Comparison of ENCODE assay signal across 3 cellular contexts in the genomic region with DNA sequence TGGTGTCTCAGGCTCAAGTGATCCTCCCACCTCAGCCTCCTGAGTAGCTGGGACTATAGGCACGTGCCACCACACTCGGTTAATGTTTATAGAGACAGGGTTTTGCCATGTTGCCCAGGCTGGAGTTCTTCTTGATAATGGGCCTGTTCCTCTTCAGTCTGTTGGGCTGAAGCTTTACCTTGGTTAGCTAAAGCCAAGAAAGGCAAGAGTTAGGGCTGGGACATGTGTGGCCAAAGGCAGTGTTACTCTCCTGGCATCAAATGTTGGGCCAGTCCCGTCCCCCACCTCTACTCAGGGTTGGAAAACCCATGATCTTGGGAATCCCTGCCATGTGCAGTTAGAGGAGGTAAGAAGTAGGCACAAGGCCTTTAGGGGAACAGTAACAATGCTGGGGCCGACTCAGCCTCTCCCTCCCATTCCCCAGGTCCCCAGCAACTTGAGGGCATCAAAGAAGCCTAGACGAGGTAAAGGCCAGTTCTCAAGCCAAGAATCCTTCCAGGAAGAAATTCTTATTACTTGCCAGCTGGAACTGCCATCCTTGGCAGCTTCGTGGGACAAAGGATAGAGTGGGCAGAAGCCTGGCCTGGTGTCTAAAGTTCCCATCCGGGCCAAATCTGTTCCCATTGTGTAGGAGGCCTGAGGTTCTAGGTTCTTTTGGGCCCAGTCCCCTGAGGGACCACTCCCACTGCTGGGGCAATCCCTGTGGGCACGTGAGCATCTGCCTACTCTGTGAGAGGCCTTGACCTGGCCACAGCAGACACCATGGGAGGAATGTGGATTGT.
TF ChIP-seq lines count a peak whose summit lies in the region.

No MANE protein-coding gene starts in this region.

TF ChIP-seq in A549, 52 proteins besides CTCF, POLR2A, EP300 and RAD21 (continues in another document):
- no peak for TF ChIP-seq FOSL2 (IDR thresholded peaks at IDR 0.05)
- peak; percentile 7; the same call in 1 of the 2 replicates for TF ChIP-seq FOSL2 (CRISPR knock-in tag; IDR thresholded peaks at IDR 0.05)
- TF ChIP-seq MAZ (IDR thresholded peaks at IDR 0.05; ENCODE audit: borderline replicate concordance, low read depth, low read length) = peak; percentile 28; the same call in 1 of the 2 replicates
- TF ChIP-seq, protein P1, sequence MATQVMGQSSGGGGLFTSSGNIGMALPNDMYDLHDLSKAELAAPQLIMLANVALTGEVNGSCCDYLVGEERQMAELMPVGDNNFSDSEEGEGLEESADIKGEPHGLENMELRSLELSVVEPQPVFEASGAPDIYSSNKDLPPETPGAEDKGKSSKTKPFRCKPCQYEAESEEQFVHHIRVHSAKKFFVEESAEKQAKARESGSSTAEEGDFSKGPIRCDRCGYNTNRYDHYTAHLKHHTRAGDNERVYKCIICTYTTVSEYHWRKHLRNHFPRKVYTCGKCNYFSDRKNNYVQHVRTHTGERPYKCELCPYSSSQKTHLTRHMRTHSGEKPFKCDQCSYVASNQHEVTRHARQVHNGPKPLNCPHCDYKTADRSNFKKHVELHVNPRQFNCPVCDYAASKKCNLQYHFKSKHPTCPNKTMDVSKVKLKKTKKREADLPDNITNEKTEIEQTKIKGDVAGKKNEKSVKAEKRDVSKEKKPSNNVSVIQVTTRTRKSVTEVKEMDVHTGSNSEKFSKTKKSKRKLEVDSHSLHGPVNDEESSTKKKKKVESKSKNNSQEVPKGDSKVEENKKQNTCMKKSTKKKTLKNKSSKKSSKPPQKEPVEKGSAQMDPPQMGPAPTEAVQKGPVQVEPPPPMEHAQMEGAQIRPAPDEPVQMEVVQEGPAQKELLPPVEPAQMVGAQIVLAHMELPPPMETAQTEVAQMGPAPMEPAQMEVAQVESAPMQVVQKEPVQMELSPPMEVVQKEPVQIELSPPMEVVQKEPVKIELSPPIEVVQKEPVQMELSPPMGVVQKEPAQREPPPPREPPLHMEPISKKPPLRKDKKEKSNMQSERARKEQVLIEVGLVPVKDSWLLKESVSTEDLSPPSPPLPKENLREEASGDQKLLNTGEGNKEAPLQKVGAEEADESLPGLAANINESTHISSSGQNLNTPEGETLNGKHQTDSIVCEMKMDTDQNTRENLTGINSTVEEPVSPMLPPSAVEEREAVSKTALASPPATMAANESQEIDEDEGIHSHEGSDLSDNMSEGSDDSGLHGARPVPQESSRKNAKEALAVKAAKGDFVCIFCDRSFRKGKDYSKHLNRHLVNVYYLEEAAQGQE (IDR thresholded peaks at IDR 0.05) = peak; percentile 60
- peak; percentile 99 for TF ChIP-seq TP53 (CRISPR knock-in tag; IDR thresholded peaks at IDR 0.05)
- peak; percentile 74 for TF ChIP-seq HEYL (CRISPR knock-in tag; IDR thresholded peaks at IDR 0.05)
- no peak for TF ChIP-seq RNF2 (IDR thresholded peaks at IDR 0.05; ENCODE audit: borderline replicate concordance, low read depth)
- peak; percentile 97 for TF ChIP-seq POLR2AphosphoS2 (conservative IDR thresholded peaks at IDR 0.05; ENCODE audit: low read length)
- no peak for TF ChIP-seq ZC3H11A (IDR thresholded peaks at IDR 0.05)
- TF ChIP-seq FOXS1 (CRISPR knock-in tag; IDR thresholded peaks at IDR 0.05) = peak; percentile 63
- TF ChIP-seq RARB (CRISPR knock-in tag; IDR thresholded peaks at IDR 0.05) = peak; percentile 99
- TF ChIP-seq CHD4 (IDR thresholded peaks at IDR 0.05; ENCODE audit: borderline replicate concordance) = no peak
- TF ChIP-seq HOXB5 (CRISPR knock-in tag; IDR thresholded peaks at IDR 0.05) = peak; percentile 85
- no peak for TF ChIP-seq HDAC2 (IDR thresholded peaks at IDR 0.05)
- TF ChIP-seq CBX8 (IDR thresholded peaks at IDR 0.05) = no peak
- TF ChIP-seq HOXA7 (CRISPR knock-in tag; IDR thresholded peaks at IDR 0.05) = peak; percentile 100
- TF ChIP-seq USF2 (IDR thresholded peaks at IDR 0.05) = peak; percentile 50
- TF ChIP-seq, protein P2, sequence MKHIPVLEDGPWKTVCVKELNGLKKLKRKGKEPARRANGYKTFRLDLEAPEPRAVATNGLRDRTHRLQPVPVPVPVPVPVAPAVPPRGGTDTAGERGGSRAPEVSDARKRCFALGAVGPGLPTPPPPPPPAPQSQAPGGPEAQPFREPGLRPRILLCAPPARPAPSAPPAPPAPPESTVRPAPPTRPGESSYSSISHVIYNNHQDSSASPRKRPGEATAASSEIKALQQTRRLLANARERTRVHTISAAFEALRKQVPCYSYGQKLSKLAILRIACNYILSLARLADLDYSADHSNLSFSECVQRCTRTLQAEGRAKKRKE (CRISPR knock-in tag; IDR thresholded peaks at IDR 0.05; ENCODE audit: low read depth) = peak; percentile 73
- no peak for TF ChIP-seq MYC (IDR thresholded peaks at IDR 0.05; ENCODE audit: borderline replicate concordance, low read length)

TF ChIP-seq in GM23338, 12 proteins besides CTCF, POLR2A, EP300 and RAD21:
- TF ChIP-seq ZNF114 (CRISPR knock-in tag; IDR thresholded peaks at IDR 0.05) = 0 out of 2 replicates have a peak, but pooled peaks have one; percentile 11
- TF ChIP-seq, protein P3, sequence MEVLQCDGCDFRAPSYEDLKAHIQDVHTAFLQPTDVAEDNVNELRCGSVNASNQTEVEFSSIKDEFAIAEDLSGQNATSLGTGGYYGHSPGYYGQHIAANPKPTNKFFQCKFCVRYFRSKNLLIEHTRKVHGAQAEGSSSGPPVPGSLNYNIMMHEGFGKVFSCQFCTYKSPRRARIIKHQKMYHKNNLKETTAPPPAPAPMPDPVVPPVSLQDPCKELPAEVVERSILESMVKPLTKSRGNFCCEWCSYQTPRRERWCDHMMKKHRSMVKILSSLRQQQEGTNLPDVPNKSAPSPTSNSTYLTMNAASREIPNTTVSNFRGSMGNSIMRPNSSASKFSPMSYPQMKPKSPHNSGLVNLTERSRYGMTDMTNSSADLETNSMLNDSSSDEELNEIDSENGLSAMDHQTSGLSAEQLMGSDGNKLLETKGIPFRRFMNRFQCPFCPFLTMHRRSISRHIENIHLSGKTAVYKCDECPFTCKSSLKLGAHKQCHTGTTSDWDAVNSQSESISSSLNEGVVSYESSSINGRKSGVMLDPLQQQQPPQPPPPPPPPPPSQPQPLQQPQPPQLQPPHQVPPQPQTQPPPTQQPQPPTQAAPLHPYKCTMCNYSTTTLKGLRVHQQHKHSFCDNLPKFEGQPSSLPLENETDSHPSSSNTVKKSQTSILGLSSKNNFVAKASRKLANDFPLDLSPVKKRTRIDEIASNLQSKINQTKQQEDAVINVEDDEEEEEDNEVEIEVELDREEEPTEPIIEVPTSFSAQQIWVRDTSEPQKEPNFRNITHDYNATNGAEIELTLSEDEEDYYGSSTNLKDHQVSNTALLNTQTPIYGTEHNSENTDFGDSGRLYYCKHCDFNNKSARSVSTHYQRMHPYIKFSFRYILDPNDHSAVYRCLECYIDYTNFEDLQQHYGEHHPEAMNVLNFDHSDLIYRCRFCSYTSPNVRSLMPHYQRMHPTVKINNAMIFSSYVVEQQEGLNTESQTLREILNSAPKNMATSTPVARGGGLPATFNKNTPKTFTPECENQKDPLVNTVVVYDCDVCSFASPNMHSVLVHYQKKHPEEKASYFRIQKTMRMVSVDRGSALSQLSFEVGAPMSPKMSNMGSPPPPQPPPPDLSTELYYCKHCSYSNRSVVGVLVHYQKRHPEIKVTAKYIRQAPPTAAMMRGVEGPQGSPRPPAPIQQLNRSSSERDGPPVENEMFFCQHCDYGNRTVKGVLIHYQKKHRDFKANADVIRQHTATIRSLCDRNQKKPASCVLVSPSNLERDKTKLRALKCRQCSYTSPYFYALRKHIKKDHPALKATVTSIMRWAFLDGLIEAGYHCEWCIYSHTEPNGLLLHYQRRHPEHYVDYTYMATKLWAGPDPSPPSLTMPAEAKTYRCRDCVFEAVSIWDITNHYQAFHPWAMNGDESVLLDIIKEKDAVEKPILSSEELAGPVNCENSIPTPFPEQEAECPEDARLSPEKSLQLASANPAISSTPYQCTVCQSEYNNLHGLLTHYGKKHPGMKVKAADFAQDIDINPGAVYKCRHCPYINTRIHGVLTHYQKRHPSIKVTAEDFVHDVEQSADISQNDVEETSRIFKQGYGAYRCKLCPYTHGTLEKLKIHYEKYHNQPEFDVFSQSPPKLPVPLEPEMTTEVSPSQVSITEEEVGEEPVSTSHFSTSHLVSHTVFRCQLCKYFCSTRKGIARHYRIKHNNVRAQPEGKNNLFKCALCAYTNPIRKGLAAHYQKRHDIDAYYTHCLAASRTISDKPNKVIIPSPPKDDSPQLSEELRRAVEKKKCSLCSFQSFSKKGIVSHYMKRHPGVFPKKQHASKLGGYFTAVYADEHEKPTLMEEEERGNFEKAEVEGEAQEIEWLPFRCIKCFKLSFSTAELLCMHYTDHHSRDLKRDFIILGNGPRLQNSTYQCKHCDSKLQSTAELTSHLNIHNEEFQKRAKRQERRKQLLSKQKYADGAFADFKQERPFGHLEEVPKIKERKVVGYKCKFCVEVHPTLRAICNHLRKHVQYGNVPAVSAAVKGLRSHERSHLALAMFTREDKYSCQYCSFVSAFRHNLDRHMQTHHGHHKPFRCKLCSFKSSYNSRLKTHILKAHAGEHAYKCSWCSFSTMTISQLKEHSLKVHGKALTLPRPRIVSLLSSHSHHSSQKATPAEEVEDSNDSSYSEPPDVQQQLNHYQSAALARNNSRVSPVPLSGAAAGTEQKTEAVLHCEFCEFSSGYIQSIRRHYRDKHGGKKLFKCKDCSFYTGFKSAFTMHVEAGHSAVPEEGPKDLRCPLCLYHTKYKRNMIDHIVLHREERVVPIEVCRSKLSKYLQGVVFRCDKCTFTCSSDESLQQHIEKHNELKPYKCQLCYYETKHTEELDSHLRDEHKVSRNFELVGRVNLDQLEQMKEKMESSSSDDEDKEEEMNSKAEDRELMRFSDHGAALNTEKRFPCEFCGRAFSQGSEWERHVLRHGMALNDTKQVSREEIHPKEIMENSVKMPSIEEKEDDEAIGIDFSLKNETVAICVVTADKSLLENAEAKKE (CRISPR knock-in tag; IDR thresholded peaks at IDR 0.05) = no peak

TF ChIP-seq in K562, 482 proteins besides CTCF, POLR2A, EP300 and RAD21 (continues in another document):
- no peak for TF ChIP-seq ZEB2 (IDR thresholded peaks at IDR 0.05)
- TF ChIP-seq ZSCAN29 (IDR thresholded peaks at IDR 0.05) = peak; percentile 71; the same call in 1 of the 2 replicates
- TF ChIP-seq CEBPB (tag; IDR thresholded peaks at IDR 0.05) = no peak
- peak; percentile 43 for TF ChIP-seq EGR1 (conservative IDR thresholded peaks at IDR 0.05)
- no peak for TF ChIP-seq KLF13 (tag; IDR thresholded peaks at IDR 0.05; ENCODE audit: borderline replicate concordance, low read depth)
- TF ChIP-seq CCNT2 (IDR thresholded peaks at IDR 0.05; ENCODE audit: borderline replicate concordance, extremely low read depth, insufficient read length, low read depth, low read length) = peak; percentile 74
- TF ChIP-seq KAT2B (IDR thresholded peaks at IDR 0.05; ENCODE audit: low read depth, low read length) = no peak
- 0 out of 2 replicates have a peak, but pooled peaks have one; percentile 35 for TF ChIP-seq THAP7 (CRISPR knock-in tag; IDR thresholded peaks at IDR 0.05)
- peak; percentile 98 for TF ChIP-seq HBP1 (CRISPR knock-in tag; IDR thresholded peaks at IDR 0.05)
- peak in 1 of 2 experiments; percentile 39; a peak in 2 of 4 replicates for TF ChIP-seq NONO (IDR thresholded peaks at IDR 0.05; ENCODE audit: low read depth in 2 of 2, low read length in 1 of 2)
- no peak for TF ChIP-seq ZNF165 (CRISPR knock-in tag; IDR thresholded peaks at IDR 0.05; ENCODE audit: borderline replicate concordance)
- TF ChIP-seq HNRNPK (IDR thresholded peaks at IDR 0.05; ENCODE audit: low read depth, low read length, poor library complexity, severe bottlenecking) = no peak
- TF ChIP-seq ZFP36 (IDR thresholded peaks at IDR 0.05; ENCODE audit: low read depth, low read length, partially characterized antibody) = no peak
- TF ChIP-seq POLR3A (IDR thresholded peaks at IDR 0.05; ENCODE audit: borderline replicate concordance, extremely low read depth, insufficient read depth, insufficient read length) = no peak
- TF ChIP-seq SETDB1 (IDR thresholded peaks at IDR 0.05; ENCODE audit: low read length) = no peak
- peak; percentile 89 for TF ChIP-seq RBFOX2 (IDR thresholded peaks at IDR 0.05; ENCODE audit: low read depth, low read length)
- TF ChIP-seq RFX5 (IDR thresholded peaks at IDR 0.05; ENCODE audit: low read depth, low read length) = no peak; the same call in 1 of the 2 replicates
- no peak for TF ChIP-seq IFI16 (CRISPR knock-in tag; IDR thresholded peaks at IDR 0.05)
- 0 out of 2 replicates have a peak, but pooled peaks have one; percentile 20 for TF ChIP-seq GATAD2B (IDR thresholded peaks at IDR 0.05; ENCODE audit: borderline replicate concordance)
- peak; percentile 50 for TF ChIP-seq USF2 (CRISPR knock-in tag; IDR thresholded peaks at IDR 0.05)
- TF ChIP-seq, protein P4, sequence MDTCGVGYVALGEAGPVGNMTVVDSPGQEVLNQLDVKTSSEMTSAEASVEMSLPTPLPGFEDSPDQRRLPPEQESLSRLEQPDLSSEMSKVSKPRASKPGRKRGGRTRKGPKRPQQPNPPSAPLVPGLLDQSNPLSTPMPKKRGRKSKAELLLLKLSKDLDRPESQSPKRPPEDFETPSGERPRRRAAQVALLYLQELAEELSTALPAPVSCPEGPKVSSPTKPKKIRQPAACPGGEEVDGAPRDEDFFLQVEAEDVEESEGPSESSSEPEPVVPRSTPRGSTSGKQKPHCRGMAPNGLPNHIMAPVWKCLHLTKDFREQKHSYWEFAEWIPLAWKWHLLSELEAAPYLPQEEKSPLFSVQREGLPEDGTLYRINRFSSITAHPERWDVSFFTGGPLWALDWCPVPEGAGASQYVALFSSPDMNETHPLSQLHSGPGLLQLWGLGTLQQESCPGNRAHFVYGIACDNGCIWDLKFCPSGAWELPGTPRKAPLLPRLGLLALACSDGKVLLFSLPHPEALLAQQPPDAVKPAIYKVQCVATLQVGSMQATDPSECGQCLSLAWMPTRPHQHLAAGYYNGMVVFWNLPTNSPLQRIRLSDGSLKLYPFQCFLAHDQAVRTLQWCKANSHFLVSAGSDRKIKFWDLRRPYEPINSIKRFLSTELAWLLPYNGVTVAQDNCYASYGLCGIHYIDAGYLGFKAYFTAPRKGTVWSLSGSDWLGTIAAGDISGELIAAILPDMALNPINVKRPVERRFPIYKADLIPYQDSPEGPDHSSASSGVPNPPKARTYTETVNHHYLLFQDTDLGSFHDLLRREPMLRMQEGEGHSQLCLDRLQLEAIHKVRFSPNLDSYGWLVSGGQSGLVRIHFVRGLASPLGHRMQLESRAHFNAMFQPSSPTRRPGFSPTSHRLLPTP (IDR thresholded peaks at IDR 0.05; ENCODE audit: borderline replicate concordance, extremely low read depth, insufficient read length) = no peak
- TF ChIP-seq ATF1 (CRISPR knock-in tag; IDR thresholded peaks at IDR 0.05) = no peak
- TF ChIP-seq ATF1 (tag; IDR thresholded peaks at IDR 0.05) = no peak
